Comparison of ENCODE assay signal across 22 cellular contexts in the genomic region with DNA sequence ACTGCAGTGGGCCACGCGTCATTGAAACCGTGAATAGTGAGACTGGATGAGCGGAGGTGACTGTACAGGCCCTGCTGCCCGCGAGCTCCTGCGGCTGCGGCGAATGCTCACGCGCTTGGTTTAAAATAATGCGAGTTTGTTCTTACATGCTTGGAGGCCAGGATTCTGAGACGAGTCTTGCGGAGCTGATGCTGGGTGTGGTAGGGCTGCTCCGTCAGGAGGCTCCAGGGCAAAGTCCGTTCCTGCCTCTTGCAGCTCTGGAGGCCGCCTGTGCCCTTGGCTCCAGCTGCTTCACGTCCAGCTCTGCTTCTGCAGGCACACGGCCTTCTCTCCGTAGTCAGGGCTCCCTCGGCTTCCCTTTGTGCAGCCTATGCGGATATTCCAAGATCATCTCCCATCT. TPM values are rescaled to one million over a fixed set of nuclear protein-coding genes. Genes with fewer than 3 reads are reported as not detected.
DNase-seq lines count a peak whose midpoint lies in the region; ATAC-seq lines count a peak whose summit lies in the region.
"Had no signal": no experiment of that assay in that cellular context is flagged by ENCODE, and none has a peak within 500 bp of the region (broad histone marks: within the 10 kb centered on the region; RNA-seq: fewer than 3 reads in every experiment).

No MANE protein-coding gene starts in this region.

- no peaks in the 10 kb centered on the region for H3K27me3 ChIP-seq in BLaER1
- 0 out of 22 replicates have a peak, but pooled peaks cover 0 to 4% (median 0%) of the 10 kb centered on the region in 11 experiments for H3K27me3 ChIP-seq in BLaER1 treated with 17β-estradiol and CSF1 and Interleukin-3, amounts not matched to agents 10 nM and 100 nM
- H3K27me3 ChIP-seq in mucosa of stomach (ENCODE audit: control insufficient read depth, insufficient read depth, low read length): no peaks in the 10 kb centered on the region
- H3K27me3 ChIP-seq: upper lobe of left lung had no signal

- peaks cover 84% of the 10 kb centered on the region for H4K20me1 ChIP-seq in BLaER1
- peaks cover 41 to 93% (median 90%) of the 10 kb centered on the region in 11 experiments; a peak in 21 of 22 replicates for H4K20me1 ChIP-seq in BLaER1 treated with 17β-estradiol and CSF1 and Interleukin-3, amounts not matched to agents 10 nM and 100 nM

- H3K4me1 ChIP-seq in BLaER1: peaks cover 100% of the 10 kb centered on the region
- H3K4me1 ChIP-seq in BLaER1 treated with 17β-estradiol and CSF1 and Interleukin-3, amounts not matched to agents 10 nM and 100 nM: peaks cover 85 to 100% (median 95%) of the 10 kb centered on the region in 10 experiments
- H3K4me1 ChIP-seq in mucosa of stomach (ENCODE audit: control insufficient read depth, insufficient read depth, low read length): peaks cover 39% of the 10 kb centered on the region

- no peak for DNase-seq in activated naive CD4-positive, alpha-beta T cell treated with anti-CD3 and anti-CD28 coated beads, Interleukin-2, amount 50 U/mL, for 72 hours (ENCODE audit: low spot score in 2 of 2)
- no peak for DNase-seq in HUDEP-2 (lab: John Stamatoyannopoulos, UW; ENCODE audit: unreplicated experiment in 76 of 76)
- DNase-seq: activated CD8-positive, alpha-beta memory T cell treated with anti-CD3 and anti-CD28 coated beads, Interleukin-2, amount 50 U/mL, for 48 hours; activated gamma-delta T cell treated with Interleukin-2 at 50 U/mL for 16 hours; foreskin melanocyte; HCEC 1CT; mesendoderm; NCI-H1105; NCI-H2081 treated with DMSO at 0.1 percent for 48 hours; NCI-H446 treated with DMSO at 0.1 percent for 48 hours; stimulated activated CD4-positive, alpha-beta T cell treated with anti-CD3 and anti-CD28 coated beads, Interleukin-2, amount 100 ng/mL, for 48 hours had no signal

- 0 out of 2 replicates have a peak overlapping the region, but pooled peaks have one; percentile 80 for H3K27ac ChIP-seq in BLaER1
- H3K27ac ChIP-seq in BLaER1 treated with 17β-estradiol and CSF1 and Interleukin-3, amounts not matched to agents 10 nM and 100 nM: no peak overlapping the region
- H3K27ac ChIP-seq: psoas muscle, upper lobe of left lung had no signal

- H3K9me3 ChIP-seq in BLaER1: peaks cover 8% of the 10 kb centered on the region
- H3K9me3 ChIP-seq in BLaER1 treated with 17β-estradiol and CSF1 and Interleukin-3, amounts not matched to agents 10 nM and 100 nM (replicated peaks in 1 of 11): peaks cover 7 to 15% (median 9%) of the 10 kb centered on the region in 11 experiments; a peak in 21 of 22 replicates
- no peaks in the 10 kb centered on the region for H3K9me3 ChIP-seq in mucosa of stomach (ENCODE audit: control insufficient read depth, low read length)
- H3K9me3 ChIP-seq: psoas muscle, upper lobe of left lung had no signal

- H3K36me3 Mint-ChIP-seq in activated naive CD4-positive, alpha-beta T cell treated with anti-CD3 and anti-CD28 coated beads, Interleukin-2, amount 50 U/mL, for 72 hours: peaks cover 41 to 48% of the 10 kb centered on the region in 2 donors

- ATAC-seq in activated naive CD4-positive, alpha-beta T cell treated with anti-CD3 and anti-CD28 coated beads, Interleukin-2, amount 50 U/mL, for 72 hours: no peak
- ATAC-seq in GM19328 (IDR thresholded peaks at IDR 0.05; ENCODE audit: unreplicated experiment): no peak
- no peak for ATAC-seq in GM19324 (IDR thresholded peaks at IDR 0.05; ENCODE audit: low FRiP score, unreplicated experiment)
- ATAC-seq: activated CD4-positive, CD25-positive, alpha-beta regulatory T cell treated with anti-CD3 and anti-CD28 coated beads, Interleukin-2, amount 50 U/mL, for 24 hours; psoas muscle had no signal

- peak overlapping the region; percentile 65 to 100 for H3K27ac Mint-ChIP-seq in activated naive CD4-positive, alpha-beta T cell treated with anti-CD3 and anti-CD28 coated beads, Interleukin-2, amount 50 U/mL, for 72 hours
- H3K27ac Mint-ChIP-seq: stimulated activated naive CD8-positive, alpha-beta T cell treated with anti-CD3 and anti-CD28 coated beads, Interleukin-15, Interleukin-2, amounts not matched to agents 100 ng/mL and 50 ng/mL, for 24 hours had no signal

- H3K4me3 ChIP-seq in BLaER1: no peak overlapping the region
- H3K4me3 ChIP-seq in BLaER1 treated with 17β-estradiol and CSF1 and Interleukin-3, amounts not matched to agents 10 nM and 100 nM: no peak overlapping the region
- H3K4me3 ChIP-seq in mucosa of stomach (ENCODE audit: low read length): no peak overlapping the region
- H3K4me3 ChIP-seq: psoas muscle, upper lobe of left lung had no signal

- H3K9me3 Mint-ChIP-seq in activated naive CD4-positive, alpha-beta T cell treated with anti-CD3 and anti-CD28 coated beads, Interleukin-2, amount 50 U/mL, for 72 hours: no peaks in the 10 kb centered on the region
- H3K9me3 Mint-ChIP-seq: central memory CD8-positive, alpha-beta T cell; neural crest cell; stimulated activated naive CD8-positive, alpha-beta T cell treated with anti-CD3 and anti-CD28 coated beads, Interleukin-15, Interleukin-2, amounts not matched to agents 100 ng/mL and 50 ng/mL, for 24 hours had no signal

- H3K4me2 ChIP-seq in BLaER1: peak overlapping the region; percentile 99
- H3K4me2 ChIP-seq in BLaER1 treated with 17β-estradiol and CSF1 and Interleukin-3, amounts not matched to agents 10 nM and 100 nM: peak overlapping the region in 10 of 11 experiments; percentile 1 to 99 (median 87); a peak in 19 of 22 replicates

- H3K9ac ChIP-seq in BLaER1: no peak overlapping the region
- H3K9ac ChIP-seq in BLaER1 treated with 17β-estradiol and CSF1 and Interleukin-3, amounts not matched to agents 10 nM and 100 nM: peak overlapping the region in 2 of 11 experiments; percentile 8 to 57; a peak in 1 of 22 replicates
- peak overlapping the region; percentile 13 for H3K9ac ChIP-seq in mucosa of stomach (ENCODE audit: low read length)

- H3K36me3 ChIP-seq in BLaER1: peaks cover 71% of the 10 kb centered on the region
- H3K36me3 ChIP-seq in BLaER1 treated with 17β-estradiol and CSF1 and Interleukin-3, amounts not matched to agents 10 nM and 100 nM: peaks cover 49 to 87% (median 66%) of the 10 kb centered on the region in 11 experiments
- H3K36me3 ChIP-seq in mucosa of stomach (ENCODE audit: control insufficient read depth, insufficient read depth, low read length): peaks cover 4% of the 10 kb centered on the region

RNA-seq across cellular contexts. Expression of gene ACSF3, which starts 9.5 kb away (rescaled TPM):
- total RNA-seq in activated naive CD4-positive, alpha-beta T cell treated with anti-CD3 and anti-CD28 coated beads, Interleukin-2, amount 50 U/mL, for 72 hours: 10 to 100 TPM; 33.1 to 59.9 TPM
